Comparison of ENCODE assay signal across 25 cellular contexts in the genomic region with DNA sequence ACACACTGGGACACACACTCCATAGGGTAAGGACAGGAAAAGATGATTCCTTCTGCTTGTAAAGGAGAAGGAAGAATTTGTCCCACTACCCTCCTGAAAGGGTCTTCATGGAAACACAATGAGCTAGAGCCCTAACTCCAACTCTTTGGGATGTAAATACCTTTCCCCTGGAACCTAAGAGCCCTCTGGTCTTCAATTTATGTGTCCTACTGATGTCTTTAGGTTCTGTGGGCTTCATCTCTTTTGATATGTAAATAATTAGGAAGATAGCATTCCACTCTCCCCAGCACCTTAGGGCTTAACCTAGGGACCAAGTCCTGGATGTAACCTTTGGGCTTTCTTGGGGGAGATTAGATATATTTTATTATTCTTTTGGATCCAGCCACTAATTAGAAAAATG. TPM values are rescaled to one million over a fixed set of nuclear protein-coding genes. Genes with fewer than 3 reads are reported as not detected.
DNase-seq lines count a peak whose midpoint lies in the region; ATAC-seq and TF ChIP-seq lines count a peak whose summit lies in the region.
"Had no signal": no experiment of that assay in that cellular context is flagged by ENCODE, and none has a peak within 500 bp of the region (broad histone marks: within the 10 kb centered on the region; RNA-seq: fewer than 3 reads in every experiment).

No MANE protein-coding gene starts in this region.

- H3K4me3 Mint-ChIP-seq in endothelial cell (ENCODE audit: unreplicated experiment) = peak overlapping the region; percentile 77
- H3K4me3 Mint-ChIP-seq in mesothelial cell of epicardium = peak overlapping the region; percentile 64
- H3K4me3 Mint-ChIP-seq: activated CD4-positive, alpha-beta T cell treated with anti-CD3 and anti-CD28 coated beads for 36 hours; CD8-positive, alpha-beta T cell; stimulated activated naive B cell treated with anti-CD40 and anti-IgM and Interleukin-4, amounts not matched to agents 10 μg/mL and 1 μg/mL and 100 μg/mL, for 72 hours had no signal

- H3K27ac ChIP-seq in HUES6 (ENCODE audit: low read depth, low read length) (no peak overlapping the region), gastrocnemius medialis (no peak overlapping the region)
- H3K27ac ChIP-seq: SJSA1 had no signal

- H3K27ac Mint-ChIP-seq in endothelial cell (ENCODE audit: unreplicated experiment) (no peak overlapping the region), mesothelial cell of epicardium (no peak overlapping the region)
- H3K27ac Mint-ChIP-seq: activated CD4-positive, alpha-beta T cell treated with anti-CD3 and anti-CD28 coated beads for 36 hours; activated naive CD4-positive, alpha-beta T cell treated with anti-CD3 and anti-CD28 coated beads, Interleukin-2, amount 50 U/mL, for 72 hours; activated T-cell treated with anti-CD3 and anti-CD28 coated beads, Interleukin-2, amount 50 U/mL, for 72 hours; CD8-positive, alpha-beta T cell; stimulated activated naive B cell treated with anti-CD40 and anti-IgM and Interleukin-4, amounts not matched to agents 10 μg/mL and 1 μg/mL and 100 μg/mL, for 72 hours had no signal

- DNase-seq in endothelial cell (ENCODE audit: low spot score) = no peak
- DNase-seq in mesothelial cell of epicardium (ENCODE audit: low spot score in 2 of 2, unreplicated experiment in 2 of 2) = no peak
- no peak for DNase-seq in activated gamma-delta T cell treated with Interleukin-2 at 50 U/mL for 16 hours
- DNase-seq in BE2C = no peak
- no peak for DNase-seq in posterior cingulate gyrus
- DNase-seq in gastrocnemius medialis = no peak
- DNase-seq: activated CD4-positive, alpha-beta T cell treated with anti-CD3 and anti-CD28 coated beads for 36 hours; activated T-cell treated with anti-CD3 and anti-CD28 coated beads, Interleukin-2, amount 50 U/mL, for 72 hours; CD8-positive, alpha-beta T cell; DMS53; effector memory CD4-positive, alpha-beta T cell; NCI-H1436; NCI-H524; stimulated activated CD4-positive, alpha-beta T cell treated with anti-CD3 and anti-CD28 coated beads, Interleukin-2, amount 100 ng/mL, for 48 hours; stimulated activated naive B cell treated with anti-CD40 and anti-IgM and Interleukin-4, amounts not matched to agents 10 μg/mL and 1 μg/mL and 100 μg/mL, for 72 hours had no signal

- H3K9me3 ChIP-seq in HUES6 (ENCODE audit: control insufficient read depth, insufficient read depth, low read depth, low read length) (no peaks in the 10 kb centered on the region), BE2C (no peaks in the 10 kb centered on the region), gastrocnemius medialis (no peaks in the 10 kb centered on the region)
- H3K9me3 ChIP-seq: mucosa of descending colon, SJSA1 had no signal

- H3K36me3 ChIP-seq in HUES6 (ENCODE audit: control insufficient read depth, insufficient read depth, low read length) = no peaks in the 10 kb centered on the region
- no peaks in the 10 kb centered on the region for H3K36me3 ChIP-seq in BE2C
- H3K36me3 ChIP-seq in gastrocnemius medialis = no peaks in the 10 kb centered on the region
- H3K36me3 ChIP-seq: SJSA1 had no signal

- ATAC-seq in gastrocnemius medialis = no peak
- ATAC-seq: activated CD4-positive, alpha-beta T cell treated with anti-CD3 and anti-CD28 coated beads for 36 hours; activated naive CD4-positive, alpha-beta T cell treated with anti-CD3 and anti-CD28 coated beads, Interleukin-2, amount 50 U/mL, for 72 hours; activated T-cell treated with anti-CD3 and anti-CD28 coated beads, Interleukin-2, amount 50 U/mL, for 72 hours; CD8-positive, alpha-beta T cell; stimulated activated naive B cell treated with anti-CD40 and anti-IgM and Interleukin-4, amounts not matched to agents 10 μg/mL and 1 μg/mL and 100 μg/mL, for 72 hours had no signal

- TF ChIP-seq POLR2A in gastrocnemius medialis (IDR thresholded peaks at IDR 0.05) = no peak

- no peak overlapping the region for H3K9ac ChIP-seq in HUES6 (ENCODE audit: low read length)

- intact Hi-C loops in posterior cingulate gyrus (cut with DNase I) (no loop called here), gastrocnemius medialis (cut with DNase I; ENCODE audit: low total_unique reads) (no loop called here)

- in situ Hi-C loops in gastrocnemius medialis (cut with MboI; ENCODE audit: low sequenced_read_pairs in 4 of 4) = no loop called here

- H3K9me3 Mint-ChIP-seq in endothelial cell (ENCODE audit: unreplicated experiment) (no peaks in the 10 kb centered on the region), mesothelial cell of epicardium (no peaks in the 10 kb centered on the region)
- H3K9me3 Mint-ChIP-seq: activated T-cell treated with anti-CD3 and anti-CD28 coated beads, Interleukin-2, amount 50 U/mL, for 72 hours; CD8-positive, alpha-beta T cell had no signal

- peaks cover 11% of the 10 kb centered on the region for H3K4me1 Mint-ChIP-seq in endothelial cell (ENCODE audit: unreplicated experiment)
- H3K4me1 Mint-ChIP-seq in mesothelial cell of epicardium = peaks cover 10% of the 10 kb centered on the region
- H3K4me1 Mint-ChIP-seq: stimulated activated naive B cell treated with anti-CD40 and anti-IgM and Interleukin-4, amounts not matched to agents 10 μg/mL and 1 μg/mL and 100 μg/mL, for 72 hours had no signal

- H3K4me3 ChIP-seq in HUES6 (ENCODE audit: low read depth, low read length) = peak overlapping the region; percentile 54
- H3K4me3 ChIP-seq in BE2C (ENCODE audit: low read depth, low read length) = no peak overlapping the region
- no peak overlapping the region for H3K4me3 ChIP-seq in gastrocnemius medialis
- H3K4me3 ChIP-seq: mucosa of descending colon, SJSA1 had no signal

- peaks cover 2% of the 10 kb centered on the region for H3K27me3 Mint-ChIP-seq in endothelial cell (ENCODE audit: unreplicated experiment)
- H3K27me3 Mint-ChIP-seq in mesothelial cell of epicardium (ENCODE audit: low read depth) = peaks cover 79% of the 10 kb centered on the region

- H3K36me3 Mint-ChIP-seq in endothelial cell (ENCODE audit: low read depth, unreplicated experiment) (no peaks in the 10 kb centered on the region), mesothelial cell of epicardium (no peaks in the 10 kb centered on the region)
- H3K36me3 Mint-ChIP-seq: CD8-positive, alpha-beta T cell; stimulated activated naive B cell treated with anti-CD40 and anti-IgM and Interleukin-4, amounts not matched to agents 10 μg/mL and 1 μg/mL and 100 μg/mL, for 72 hours had no signal

- peaks cover 18% of the 10 kb centered on the region; the same call in 1 of the 2 replicates for H3K4me1 ChIP-seq in HUES6 (ENCODE audit: control insufficient read depth, insufficient read depth, low read length)
- no peaks in the 10 kb centered on the region for H3K4me1 ChIP-seq in BE2C
- peaks cover 0 to 5% of the 10 kb centered on the region in 2 donors for H3K4me1 ChIP-seq in gastrocnemius medialis
- H3K4me1 ChIP-seq: SJSA1 had no signal

- H3K27me3 ChIP-seq in HUES6 (ENCODE audit: control insufficient read depth, insufficient read depth, low read length) (peaks cover 95% of the 10 kb centered on the region), BE2C (peaks cover 19% of the 10 kb centered on the region), gastrocnemius medialis (peaks cover 7 to 24% (median 15%) of the 10 kb centered on the region in 3 donors)

- TF ChIP-seq CTCF in endothelial cell (IDR thresholded peaks at IDR 0.05; ENCODE audit: unreplicated experiment) (no peak), mesothelial cell of epicardium (IDR thresholded peaks at IDR 0.05; ENCODE audit: unreplicated experiment) (no peak), BE2C (IDR thresholded peaks at IDR 0.05; ENCODE audit: low read depth, low read length) (no peak), gastrocnemius medialis (IDR thresholded peaks at IDR 0.05 in 4 of 5, conservative IDR thresholded peaks at IDR 0.05 in 1 of 5) (no peak)

RNA-seq across cellular contexts. Expression of a gene that starts 38.3 kb away (rescaled TPM):
- total RNA-seq in endothelial cell (ENCODE audit: unreplicated experiment) = 11.6 TPM
- total RNA-seq in mesothelial cell of epicardium = not detected in 3 replicates
- not detected for polyA plus RNA-seq in BE2C (2012; ENCODE audit: insufficient read depth, insufficient read length, low read depth)
- total RNA-seq in gastrocnemius medialis = not detected
- total RNA-seq: activated CD4-positive, alpha-beta T cell treated with anti-CD3 and anti-CD28 coated beads for 36 hours; activated naive CD4-positive, alpha-beta T cell treated with anti-CD3 and anti-CD28 coated beads, Interleukin-2, amount 50 U/mL, for 72 hours; activated T-cell treated with anti-CD3 and anti-CD28 coated beads, Interleukin-2, amount 50 U/mL, for 72 hours; CD8-positive, alpha-beta T cell; fibroblast of lung; K562; lower leg skin; pulmonary artery endothelial cell; SJSA1; T-helper 1 cell treated with Interleukin-12 subunit alpha and Interleukin-12 subunit beta and Interleukin-4 antibody, amounts not matched to agents 30 ng/mL and 1 ng/mL, for 36 hours had no signal
- polyA plus RNA-seq: fibroblast of lung had no signal

RNA-seq across cellular contexts. Expression of a gene that starts 44.4 kb away (rescaled TPM):
- total RNA-seq in endothelial cell (ENCODE audit: unreplicated experiment) (not detected), mesothelial cell of epicardium (not detected in 3 replicates), gastrocnemius medialis (not detected)
- not detected for polyA plus RNA-seq in BE2C (2012; ENCODE audit: insufficient read depth, insufficient read length, low read depth)
- total RNA-seq: activated CD4-positive, alpha-beta T cell treated with anti-CD3 and anti-CD28 coated beads for 36 hours; activated naive CD4-positive, alpha-beta T cell treated with anti-CD3 and anti-CD28 coated beads, Interleukin-2, amount 50 U/mL, for 72 hours; activated T-cell treated with anti-CD3 and anti-CD28 coated beads, Interleukin-2, amount 50 U/mL, for 72 hours; fibroblast of lung; mucosa of descending colon; pulmonary artery endothelial cell; SJSA1; T-helper 1 cell treated with Interleukin-12 subunit alpha and Interleukin-12 subunit beta and Interleukin-4 antibody, amounts not matched to agents 30 ng/mL and 1 ng/mL, for 36 hours had no signal
- polyA plus RNA-seq: fibroblast of lung, small intestine had no signal

RNA-seq across cellular contexts. Expression of a gene that starts 54.9 kb away (rescaled TPM):
- total RNA-seq in endothelial cell (ENCODE audit: unreplicated experiment) (3.4 TPM), mesothelial cell of epicardium (0.22 to 0.45 TPM (median 0.38 TPM) in 3 replicates), gastrocnemius medialis (under 1 TPM in 1 of 4 donors, not detected in 3; 0.18 TPM)
- not detected for polyA plus RNA-seq in BE2C (2012; ENCODE audit: insufficient read depth, insufficient read length, low read depth)
- total RNA-seq: activated CD4-positive, alpha-beta T cell treated with anti-CD3 and anti-CD28 coated beads for 36 hours; activated naive CD4-positive, alpha-beta T cell treated with anti-CD3 and anti-CD28 coated beads, Interleukin-2, amount 50 U/mL, for 72 hours; activated T-cell treated with anti-CD3 and anti-CD28 coated beads, Interleukin-2, amount 50 U/mL, for 72 hours; CD8-positive, alpha-beta T cell; K562; lower leg skin; SJSA1; T-helper 1 cell treated with Interleukin-12 subunit alpha and Interleukin-12 subunit beta and Interleukin-4 antibody, amounts not matched to agents 30 ng/mL and 1 ng/mL, for 36 hours had no signal
- polyA plus RNA-seq: K562 had no signal
